18 cellular contexts compared by ENCODE assay signal in the genomic region with DNA sequence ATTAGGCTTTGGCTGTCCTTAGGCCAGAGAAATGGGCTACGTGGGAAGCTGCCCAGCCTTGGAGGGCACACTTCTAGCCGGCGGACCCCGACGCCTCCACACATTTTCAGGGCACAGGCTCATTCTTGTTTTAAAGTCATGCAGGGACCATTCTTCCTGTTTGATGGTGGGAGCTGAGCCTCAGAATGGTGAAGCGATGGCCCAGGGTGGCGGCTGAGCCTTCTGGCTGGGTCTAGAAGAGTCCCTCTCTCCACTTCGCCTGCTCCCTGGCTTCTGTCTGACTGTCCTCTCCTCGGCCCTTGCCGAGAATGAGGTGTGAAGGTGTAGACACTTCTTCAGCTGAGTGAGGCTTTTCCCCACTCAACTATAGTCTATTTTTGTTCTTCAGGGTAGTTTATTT.
"Had no signal": no experiment of that assay in that cellular context is flagged by ENCODE, and none has a peak within 500 bp of the region (broad histone marks: within the 10 kb centered on the region; RNA-seq: fewer than 3 reads in every experiment).

No MANE protein-coding gene starts in this region.

- H3K4me1 ChIP-seq: sigmoid colon had no signal

- H3K4me3 Mint-ChIP-seq: natural killer cell treated with Interleukin-12 subunit alpha and Interleukin-12 subunit beta and Interleukin-15 and Interleukin-18, amount 100 ng/mL, for 72 hours had no signal

- H3K27ac ChIP-seq: coronary artery, dorsolateral prefrontal cortex, heart right ventricle, sigmoid colon, skin epidermis had no signal

- H3K27ac Mint-ChIP-seq: natural killer cell treated with Interleukin-12 subunit alpha and Interleukin-12 subunit beta and Interleukin-15 and Interleukin-18, amount 100 ng/mL, for 72 hours had no signal

- H3K4me3 ChIP-seq: coronary artery, dorsolateral prefrontal cortex, heart right ventricle, sigmoid colon, skin epidermis had no signal

- DNase-seq: dorsolateral prefrontal cortex; effector CD8-positive, alpha-beta T cell; heart right ventricle; hypothalamus; kidney glomerular epithelial cell; midbrain; sigmoid colon; stimulated activated CD4-positive, alpha-beta T cell treated with anti-CD3 and anti-CD28 coated beads, Interleukin-12 subunit alpha, Interleukin-12 subunit beta, amount 100 ng/mL, for 4 hours; stimulated activated naive CD4-positive, alpha-beta T cell; trophoblast cell had no signal

- H3K27me3 ChIP-seq: dorsolateral prefrontal cortex, heart right ventricle, sigmoid colon had no signal

- H3K9me3 Mint-ChIP-seq: natural killer cell treated with Interleukin-12 subunit alpha and Interleukin-12 subunit beta and Interleukin-15 and Interleukin-18, amount 100 ng/mL, for 72 hours had no signal

- ATAC-seq: esophagus mucosa; heart right ventricle; left lobe of liver; natural killer cell treated with Interleukin-12 subunit alpha and Interleukin-12 subunit beta and Interleukin-15 and Interleukin-18, amount 100 ng/mL, for 72 hours had no signal

- H3K36me3 Mint-ChIP-seq: natural killer cell treated with Interleukin-12 subunit alpha and Interleukin-12 subunit beta and Interleukin-15 and Interleukin-18, amount 100 ng/mL, for 72 hours had no signal

- H3K9me3 ChIP-seq: heart right ventricle, sigmoid colon had no signal

- FAIRE-seq: frontal cortex, islet of Langerhans, urothelium cell line had no signal

- H3K27me3 Mint-ChIP-seq: natural killer cell treated with Interleukin-12 subunit alpha and Interleukin-12 subunit beta and Interleukin-15 and Interleukin-18, amount 100 ng/mL, for 72 hours had no signal
